Comparison of ENCODE assay signal across 8 cellular contexts in the genomic region with DNA sequence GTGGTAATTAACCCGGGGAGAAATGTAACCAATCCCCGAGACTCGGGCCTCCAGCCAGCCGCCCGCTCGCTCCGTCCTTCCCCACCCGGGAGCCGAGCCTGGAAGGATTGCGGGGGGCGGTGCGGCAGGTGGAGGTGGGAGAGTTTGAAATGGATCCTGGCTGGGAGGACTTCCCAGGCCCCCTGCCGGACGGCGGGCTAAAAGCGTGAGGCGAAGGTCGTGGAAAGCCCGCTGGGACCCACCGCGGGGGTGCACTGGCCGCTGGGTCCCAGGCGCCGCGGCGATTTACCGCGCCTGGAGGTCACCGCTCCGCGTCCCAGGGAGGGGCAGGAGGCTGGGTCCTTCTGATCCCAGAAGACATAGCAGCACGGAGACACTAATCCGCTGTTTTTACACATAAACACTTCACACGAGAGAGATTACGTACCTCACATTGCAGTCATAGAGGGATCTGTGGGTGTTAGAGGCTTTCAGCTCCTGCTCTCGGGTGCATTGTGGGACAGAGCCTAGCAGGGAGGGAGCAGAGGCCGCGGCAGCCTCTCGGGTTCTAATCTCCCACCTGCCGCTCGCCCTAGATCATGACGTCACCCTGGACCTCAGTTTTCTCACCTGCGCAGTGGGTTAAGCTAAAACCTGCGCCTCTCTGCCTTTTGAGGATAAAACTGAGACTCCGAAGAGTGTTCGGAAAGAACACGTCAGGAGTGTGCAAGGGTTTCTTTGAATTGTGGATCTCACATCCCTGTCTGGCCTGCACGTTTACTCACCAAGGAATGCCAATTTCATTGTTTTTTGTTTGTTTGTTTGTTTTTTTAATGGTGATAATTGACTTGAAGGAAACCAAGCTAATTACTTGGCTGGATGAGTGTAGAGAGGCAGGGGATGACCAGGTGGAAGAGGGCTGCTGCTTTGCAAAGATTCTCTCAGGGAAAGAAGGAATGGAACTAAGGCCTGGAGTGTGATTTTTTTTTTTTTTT. TPM values are rescaled to one million over a fixed set of nuclear protein-coding genes. Genes with fewer than 3 reads are reported as not detected.
A peak's percentile ranks its signal among the peaks of the same experiment; 100 is the strongest.
DNase-seq lines count a peak whose midpoint lies in the region; ATAC-seq lines count a peak whose summit lies in the region.

No MANE protein-coding gene starts in this region.

- no peaks in the 10 kb centered on the region for H3K9me3 Mint-ChIP-seq in stimulated activated memory B cell treated with anti-CD40 and anti-IgM and Interleukin-4, amounts not matched to agents 10 μg/mL and 1 μg/mL and 100 μg/mL, for 72 hours

- no peak overlapping the region for H3K23ac ChIP-seq in mesendoderm (ENCODE audit: low read length)

- peak overlapping the region; percentile 86 for H3K4me3 Mint-ChIP-seq in stimulated activated memory B cell treated with anti-CD40 and anti-IgM and Interleukin-4, amounts not matched to agents 10 μg/mL and 1 μg/mL and 100 μg/mL, for 72 hours

- H3K27me3 ChIP-seq in duodenal mucosa (ENCODE audit: control insufficient read depth in 1 of 2, insufficient read depth in 2 of 2, low read length in 2 of 2) (no peaks in the 10 kb centered on the region), mesendoderm (ENCODE audit: insufficient read depth, low read length, poor library complexity) (no peaks in the 10 kb centered on the region)

- H3K27ac Mint-ChIP-seq in stimulated activated memory B cell treated with anti-CD40 and anti-IgM and Interleukin-4, amounts not matched to agents 10 μg/mL and 1 μg/mL and 100 μg/mL, for 72 hours, result peak overlapping the region; percentile 88

- H3K4ac ChIP-seq in mesendoderm (ENCODE audit: low read depth, low read length), result no peak overlapping the region

- no peaks in the 10 kb centered on the region for H3K9me3 ChIP-seq in duodenal mucosa (ENCODE audit: control insufficient read depth in 1 of 2, low read length in 2 of 2)

- H3K4me3 ChIP-seq in duodenal mucosa (ENCODE audit: low read depth in 1 of 2, low read length in 2 of 2), result peak overlapping the region; percentile 71 to 76
- H3K4me3 ChIP-seq in mesendoderm (ENCODE audit: low read length), result peak overlapping the region; percentile 51

- H2BK120ac ChIP-seq in mesendoderm (ENCODE audit: low read depth, low read length), result peak overlapping the region; percentile 55

- H3K27ac ChIP-seq in duodenal mucosa (ENCODE audit: low read depth, low read length) (peak overlapping the region; percentile 81), mesendoderm (ENCODE audit: low read depth, low read length) (peak overlapping the region; percentile 54)

- no peak overlapping the region for H2BK5ac ChIP-seq in mesendoderm (ENCODE audit: low read length)

- no peaks in the 10 kb centered on the region for H3K36me3 Mint-ChIP-seq in stimulated activated memory B cell treated with anti-CD40 and anti-IgM and Interleukin-4, amounts not matched to agents 10 μg/mL and 1 μg/mL and 100 μg/mL, for 72 hours

- no CpG with 5 or more reads among the region's 48 CpGs for WGBS in mesendoderm (ENCODE audit: extremely low coverage, insufficient coverage, low lambda C conversion rate)

- no peak overlapping the region for H2BK15ac ChIP-seq in mesendoderm (replicated peaks; ENCODE audit: low read depth)

- peak overlapping the region; percentile 68 to 80 for H3K9ac ChIP-seq in duodenal mucosa (ENCODE audit: low read depth in 1 of 2, low read length in 2 of 2)
- peak overlapping the region; percentile 66 for H3K9ac ChIP-seq in mesendoderm (ENCODE audit: low read length)

- H3K18ac ChIP-seq in mesendoderm (ENCODE audit: low read length), result peak overlapping the region; percentile 47

- H3K36me3 ChIP-seq in duodenal mucosa (ENCODE audit: control insufficient read depth in 1 of 2, insufficient read depth in 2 of 2, low read length in 2 of 2), result no peaks in the 10 kb centered on the region
- no peaks in the 10 kb centered on the region for H3K36me3 ChIP-seq in mesendoderm (ENCODE audit: control insufficient read depth, insufficient read depth, low read length)

- DNase-seq in NCI-H1417 treated with DMSO at 0.1 percent for 48 hours (lab: John Stamatoyannopoulos, UW) (peak; percentile 39), mesendoderm (peak; percentile 81), HK-2 (ENCODE audit: unreplicated experiment) (no peak)
- peak; percentile 40 for DNase-seq in activated CD4-positive, CD25-positive, alpha-beta regulatory T cell treated with anti-CD3 and anti-CD28 coated beads, Interleukin-2, amount 50 U/mL, for 72 hours

- H3K27me3 Mint-ChIP-seq in stimulated activated memory B cell treated with anti-CD40 and anti-IgM and Interleukin-4, amounts not matched to agents 10 μg/mL and 1 μg/mL and 100 μg/mL, for 72 hours, result no peaks in the 10 kb centered on the region

- no peak overlapping the region for H4K5ac ChIP-seq in mesendoderm (ENCODE audit: low read length)

- H3K79me2 ChIP-seq in mesendoderm (ENCODE audit: control insufficient read depth, insufficient read depth, low read length), result no peaks in the 10 kb centered on the region

- H2AK5ac ChIP-seq in mesendoderm (ENCODE audit: low read length), result no peak overlapping the region

- peaks cover 18% of the 10 kb centered on the region for H3K4me1 Mint-ChIP-seq in stimulated activated memory B cell treated with anti-CD40 and anti-IgM and Interleukin-4, amounts not matched to agents 10 μg/mL and 1 μg/mL and 100 μg/mL, for 72 hours

- H3K4me1 ChIP-seq in duodenal mucosa (ENCODE audit: control insufficient read depth in 1 of 2, insufficient read depth in 2 of 2, low read length in 2 of 2), result peaks cover 16 to 27% of the 10 kb centered on the region in 2 donors
- peaks cover 2% of the 10 kb centered on the region for H3K4me1 ChIP-seq in mesendoderm (ENCODE audit: control insufficient read depth, low read depth, low read length)

- ATAC-seq in GM18498 (IDR thresholded peaks at IDR 0.05; ENCODE audit: unreplicated experiment) (peak; percentile 43), HG02571 (IDR thresholded peaks at IDR 0.05; ENCODE audit: unreplicated experiment) (peak; percentile 45)
- ATAC-seq in stimulated activated memory B cell treated with anti-CD40 and anti-IgM and Interleukin-4, amounts not matched to agents 10 μg/mL and 1 μg/mL and 100 μg/mL, for 72 hours, result peak; percentile 67

- peak overlapping the region; percentile 76 for H3K4me2 ChIP-seq in mesendoderm (ENCODE audit: low read length)

- peak overlapping the region; percentile 69 for H3K56ac ChIP-seq in mesendoderm (ENCODE audit: low read length)

- no peaks in the 10 kb centered on the region for H3K79me1 ChIP-seq in mesendoderm (ENCODE audit: low read length)

- no peak overlapping the region for H4K8ac ChIP-seq in mesendoderm (ENCODE audit: low read depth, low read length)

RNA-seq across cellular contexts. Expression of gene TMEM9, which starts 17.1 kb away (rescaled TPM):
- polyA plus RNA-seq in mesendoderm (2013, experiment 1 of 2), result 40.1 TPM
- 41.4 TPM for polyA plus RNA-seq in mesendoderm (2013, experiment 2 of 2)

RNA-seq across cellular contexts. Expression of gene IGFN1, which starts 19.3 kb away (rescaled TPM):
- 0.01 TPM for polyA plus RNA-seq in mesendoderm (2013, experiment 1 of 2)
- polyA plus RNA-seq in mesendoderm (2013, experiment 2 of 2), result 0.04 TPM

RNA-seq across cellular contexts. Expression of gene ASCL5, which starts 44.4 kb away (rescaled TPM):
- polyA plus RNA-seq in mesendoderm (2013, experiment 1 of 2), result 0.20 TPM
- 0.18 TPM for polyA plus RNA-seq in mesendoderm (2013, experiment 2 of 2)

RNA-seq across cellular contexts. Expression of gene CACNA1S, which starts 59.1 kb away (rescaled TPM):
- not detected for polyA plus RNA-seq in mesendoderm (2013, experiment 1 of 2)
- polyA plus RNA-seq in mesendoderm (2013, experiment 2 of 2), result under 0.01 TPM
